ENCODE assay signal across 8 cellular contexts in the genomic region with DNA sequence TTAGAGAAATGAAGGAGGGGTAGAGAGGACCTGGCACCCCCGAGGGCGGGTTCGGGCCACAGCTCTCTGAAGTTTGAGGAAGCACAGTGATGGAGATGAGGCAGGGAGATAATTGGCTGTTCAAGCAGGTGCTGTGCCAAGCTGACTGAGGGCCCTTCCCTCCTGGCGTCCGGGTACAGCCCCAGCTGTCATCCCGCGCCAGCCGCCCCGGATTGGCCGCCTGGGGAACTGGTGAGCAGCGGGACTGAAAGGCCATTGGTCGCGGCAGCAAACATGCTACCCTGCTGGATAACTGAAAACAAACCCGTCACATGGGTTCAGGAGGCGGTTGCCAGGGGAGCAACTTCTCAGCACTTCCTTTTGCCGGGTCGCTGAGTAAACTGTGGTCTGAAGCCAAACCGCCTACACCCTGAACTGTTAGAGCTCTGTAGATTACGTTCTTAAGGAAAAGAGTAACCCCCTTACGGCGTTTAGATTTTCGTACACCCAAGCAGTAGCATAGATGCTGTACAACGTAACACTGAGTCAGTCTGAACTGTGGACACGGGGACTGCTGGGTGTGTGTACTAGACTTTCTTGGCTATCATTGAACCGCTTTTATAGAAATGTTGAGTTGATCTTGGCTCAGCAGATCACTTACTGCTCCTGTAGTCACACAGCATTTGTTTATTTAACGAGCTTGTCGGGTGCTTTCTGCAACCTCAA. TPM values are rescaled to one million over a fixed set of nuclear protein-coding genes. Genes with fewer than 3 reads are reported as not detected.
A peak's percentile ranks its signal among the peaks of the same experiment; 100 is the strongest.
DNase-seq lines count a peak whose midpoint lies in the region; ATAC-seq and TF ChIP-seq lines count a peak whose summit lies in the region.

No MANE protein-coding gene starts in this region.

- CTCF ChIA-PET in activated CD4-positive, alpha-beta memory T cell treated with anti-CD3 and anti-CD28 coated beads for 36 hours (lab: Charles Lee) = interaction anchor here (1.0 to 4.4 kb wide), 7 partner anchors 44 to 385 kb away, joined by 3 to 28 read pairs (median 5); no protein-coding TSS in a partner anchor

- H3K4me3 Mint-ChIP-seq in activated CD4-positive, alpha-beta memory T cell treated with anti-CD3 and anti-CD28 coated beads for 36 hours = peak overlapping the region; percentile 93

- peak overlapping the region; percentile 75 to 94 for H3K9ac ChIP-seq in duodenal mucosa (ENCODE audit: low read depth in 1 of 2, low read length in 2 of 2)

- POLR2A ChIA-PET in activated CD4-positive, alpha-beta memory T cell treated with anti-CD3 and anti-CD28 coated beads for 36 hours (lab: Charles Lee) = interaction anchor here (0.8 to 4.4 kb wide), 12 partner anchors 8 to 371 kb away, joined by 3 to 111 read pairs (median 4); a partner anchor contains a TSS

- peaks cover 38% of the 10 kb centered on the region for H3K4me1 Mint-ChIP-seq in activated CD4-positive, alpha-beta memory T cell treated with anti-CD3 and anti-CD28 coated beads for 36 hours (ENCODE audit: low read depth)

- no peaks in the 10 kb centered on the region for H3K27me3 Mint-ChIP-seq in activated CD4-positive, alpha-beta memory T cell treated with anti-CD3 and anti-CD28 coated beads for 36 hours

- H3K9me3 ChIP-seq in duodenal mucosa (ENCODE audit: control insufficient read depth in 1 of 2, low read length in 2 of 2) = no peaks in the 10 kb centered on the region
- no peaks in the 10 kb centered on the region for H3K9me3 ChIP-seq in right lobe of liver

- DNase-seq in CD1c-positive myeloid dendritic cell (ENCODE audit: extremely low spot score) = peak; percentile 98
- peak; percentile 96 for DNase-seq in NCI-H82 (lab: John Stamatoyannopoulos, UW)
- peak; percentile 98 for DNase-seq in activated CD4-positive, alpha-beta memory T cell treated with anti-CD3 and anti-CD28 coated beads for 36 hours
- DNase-seq in right lobe of liver = peak; percentile 94 to 96 (median 94)
- peak; percentile 96 for DNase-seq in stimulated activated CD4-positive, alpha-beta T cell treated with anti-CD3 and anti-CD28 coated beads, Interleukin-4, amount 100 ng/mL, for 24 hours

- intact Hi-C loops in activated CD4-positive, alpha-beta memory T cell treated with anti-CD3 and anti-CD28 coated beads for 36 hours (cut with micrococcal nuclease) = loop anchor here (1.0 to 10.0 kb wide), 8 partner anchors 40 to 1593 kb away; a partner anchor contains a TSS
- intact Hi-C loops in right lobe of liver (cut with DNase I) = no loop called here

- H3K36me3 Mint-ChIP-seq in activated CD4-positive, alpha-beta memory T cell treated with anti-CD3 and anti-CD28 coated beads for 36 hours = peaks cover 45% of the 10 kb centered on the region

- H3K36me3 ChIP-seq in duodenal mucosa (ENCODE audit: control insufficient read depth in 1 of 2, insufficient read depth in 2 of 2, low read length in 2 of 2) = peaks cover 0 to 28% of the 10 kb centered on the region in 2 donors
- H3K36me3 ChIP-seq in right lobe of liver = peaks cover 0 to 46% (median 22%) of the 10 kb centered on the region in 4 donors

- no peaks in the 10 kb centered on the region for H3K9me3 Mint-ChIP-seq in activated CD4-positive, alpha-beta memory T cell treated with anti-CD3 and anti-CD28 coated beads for 36 hours

- TF ChIP-seq CTCF in right lobe of liver (IDR thresholded peaks at IDR 0.05) = no peak

- peak; percentile 51 for TF ChIP-seq POLR2A in right lobe of liver (IDR thresholded peaks at IDR 0.05)

- ATAC-seq in GM19438 (IDR thresholded peaks at IDR 0.05; ENCODE audit: low read depth, unreplicated experiment) (peak; percentile 65), HG03571 (IDR thresholded peaks at IDR 0.05; ENCODE audit: unreplicated experiment) (peak; percentile 63), right lobe of liver (peak; percentile 31 to 78 (median 47))

- WGBS in right lobe of liver (ENCODE audit: insufficient coverage, low coverage, low lambda C conversion rate, missing lambda C conversion rate) = 2% methylated on average over 10 of the region's 27 CpGs

- H3K4me3 ChIP-seq in duodenal mucosa (ENCODE audit: low read depth in 1 of 2, low read length in 2 of 2) (peak overlapping the region; percentile 88 to 90), right lobe of liver (peak overlapping the region; percentile 64 to 72 (median 68))

- peak overlapping the region; percentile 83 for H3K27ac ChIP-seq in duodenal mucosa (ENCODE audit: low read depth, low read length)
- H3K27ac ChIP-seq in right lobe of liver = peak overlapping the region; percentile 97 to 99 (median 98)

- H3K4me1 ChIP-seq in duodenal mucosa (ENCODE audit: control insufficient read depth in 1 of 2, insufficient read depth in 2 of 2, low read length in 2 of 2) (peaks cover 29 to 39% of the 10 kb centered on the region in 2 donors), right lobe of liver (peaks cover 0 to 44% (median 9%) of the 10 kb centered on the region in 4 donors)

- H3K27ac Mint-ChIP-seq in activated CD4-positive, alpha-beta memory T cell treated with anti-CD3 and anti-CD28 coated beads for 36 hours = peak overlapping the region; percentile 96

- H3K27me3 ChIP-seq in duodenal mucosa (ENCODE audit: control insufficient read depth in 1 of 2, insufficient read depth in 2 of 2, low read length in 2 of 2) = no peaks in the 10 kb centered on the region
- H3K27me3 ChIP-seq in right lobe of liver = no peaks in the 10 kb centered on the region

RNA-seq across cellular contexts. Expression of a gene that starts 1.3 kb away (rescaled TPM):
- total RNA-seq in activated CD4-positive, alpha-beta memory T cell treated with anti-CD3 and anti-CD28 coated beads for 36 hours = 10 to 100 TPM; 94.9 to 96.9 TPM
- 100 to 1,000 TPM; 130 to 625 (median 205) TPM for total RNA-seq in right lobe of liver

Comparison
In these comparisons a context has a peak if more than half of its experiments do, and no peak if none do; other contexts are left out.
1. Peak in every context shown above with its lines: DNase-seq, ATAC-seq, H3K4me3 ChIP-seq and H3K27ac ChIP-seq.